28 cellular contexts compared by ENCODE assay signal in the genomic region with DNA sequence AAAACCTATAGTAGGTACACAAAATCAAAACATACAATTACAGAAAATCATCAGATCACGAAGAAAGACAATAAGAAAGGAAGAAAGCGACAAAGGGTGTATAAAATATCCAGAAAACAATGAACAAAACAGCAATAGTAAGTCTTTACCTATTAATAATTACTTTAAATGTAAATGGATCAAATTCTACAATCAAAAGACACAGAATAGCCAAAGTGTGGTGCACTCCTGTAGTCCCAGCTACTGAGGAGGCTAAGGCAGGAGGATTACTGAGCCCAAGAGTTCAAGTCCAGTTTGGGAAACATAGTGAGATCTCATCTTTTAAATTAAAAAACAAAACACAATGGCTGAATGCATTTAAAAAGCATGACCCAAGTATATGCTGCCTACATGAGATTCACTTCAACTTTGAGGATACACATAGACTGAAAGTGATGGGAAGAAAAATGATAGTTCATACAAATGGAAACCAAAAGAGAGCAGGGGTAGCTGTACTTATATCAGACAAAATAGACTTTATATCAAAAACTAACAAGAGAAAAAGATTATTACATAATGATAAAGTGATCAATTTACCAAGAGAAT. TPM values are rescaled to one million over a fixed set of nuclear protein-coding genes. Genes with fewer than 3 reads are reported as not detected.
"Had no signal": no experiment of that assay in that cellular context is flagged by ENCODE, and none has a peak within 500 bp of the region (broad histone marks: within the 10 kb centered on the region; RNA-seq: fewer than 3 reads in every experiment).

No MANE protein-coding gene starts in this region.

- FAIRE-seq: urothelium cell line had no signal

- ATAC-seq: stimulated activated effector memory CD8-positive, alpha-beta T cell treated with anti-CD3 and anti-CD28 coated beads, Interleukin-12 subunit alpha, Interleukin-12 subunit beta, amount 100 ng/mL, for 72 hours; stimulated activated memory B cell treated with anti-CD40 and anti-IgM and Interleukin-4, amounts not matched to agents 10 μg/mL and 1 μg/mL and 100 μg/mL, for 72 hours; stimulated activated naive B cell treated with anti-CD40 and anti-IgM and Interleukin-4, amounts not matched to agents 10 μg/mL and 1 μg/mL and 100 μg/mL, for 72 hours; stimulated activated naive CD8-positive, alpha-beta T cell treated with anti-CD3 and anti-CD28 coated beads, Interleukin-15, amount 100 ng/mL, for 72 hours; stimulated activated naive CD8-positive, alpha-beta T cell treated with anti-CD3 and anti-CD28 coated beads, Interleukin-15, Interleukin-2, amounts not matched to agents 100 U/mL and 50 U/mL, for 24 hours; upper lobe of right lung had no signal

- H3K4me3 ChIP-seq: stomach, suprapubic skin, testis, thoracic aorta, thyroid gland, tibial artery, tibial nerve, transverse colon, upper lobe of left lung, upper lobe of right lung, uterus, vagina had no signal

- H3K36me3 ChIP-seq: stomach, suprapubic skin, thoracic aorta, thyroid gland, tibial artery, tibial nerve, transverse colon, upper lobe of left lung, upper lobe of right lung, uterus, vagina had no signal

- DNase-seq: stimulated activated CD4-positive, alpha-beta T cell treated with anti-CD3 and anti-CD28 coated beads, Interleukin-2, amount 100 ng/mL, for 48 hours; stimulated activated CD4-positive, alpha-beta T cell treated with anti-CD3 and anti-CD28 coated beads, Interleukin-4, amount 100 ng/mL, for 1 hour; stimulated activated CD4-positive, alpha-beta T cell treated with anti-CD3 and anti-CD28 coated beads, Interleukin-4, amount 100 ng/mL, for 24 hours; stimulated activated CD4-positive, alpha-beta T cell treated with anti-CD3 and anti-CD28 coated beads, Interleukin-4, amount 100 ng/mL, for 4 hours; stimulated activated CD8-positive, alpha-beta memory T cell treated with anti-CD3 and anti-CD28 coated beads, Interleukin-4, amount 100 ng/mL, for 48 hours; stimulated activated naive B cell treated with anti-CD40 and anti-IgM and Interleukin-4, amounts not matched to agents 10 μg/mL and 1 μg/mL and 100 μg/mL, for 72 hours; stimulated activated naive CD4-positive, alpha-beta T cell; stimulated activated naive CD4-positive, alpha-beta T cell treated with Interleukin-2 at 50 U/mL for 16 hours; stimulated activated naive CD8-positive, alpha-beta T cell treated with anti-CD3 and anti-CD28 coated beads, Interleukin-15, amount 100 ng/mL, for 72 hours; stimulated activated naive CD8-positive, alpha-beta T cell treated with anti-CD3 and anti-CD28 coated beads, Interleukin-15, Interleukin-2, amounts not matched to agents 100 U/mL and 50 U/mL, for 24 hours; stomach; substantia nigra; testis; thyroid gland; tibial artery; transverse colon; trophoblast cell; upper lobe of left lung; upper lobe of right lung; uterus had no signal

- H3K27ac ChIP-seq: stomach, suprapubic skin, testis, thoracic aorta, thyroid gland, tibial artery, tibial nerve, transverse colon, upper lobe of left lung, upper lobe of right lung, uterus, vagina had no signal

- H3K9me3 ChIP-seq: testis, thyroid gland had no signal

- H3K4me1 ChIP-seq: stomach, suprapubic skin, testis, thyroid gland, tibial artery, tibial nerve, transverse colon, upper lobe of right lung, uterus, vagina had no signal

- H3K27me3 ChIP-seq: stomach, suprapubic skin, testis, thyroid gland, tibial artery, tibial nerve, transverse colon, upper lobe of left lung, upper lobe of right lung, uterus, vagina had no signal

RNA-seq across cellular contexts. Expression of a gene that starts 58.2 kb away (rescaled TPM):
- total RNA-seq: stomach, subcutaneous adipose tissue, thoracic aorta, thyroid gland, transverse colon, upper lobe of left lung, upper lobe of right lung had no signal
